Comparison of ENCODE assay signal across 8 cellular contexts in the genomic region with DNA sequence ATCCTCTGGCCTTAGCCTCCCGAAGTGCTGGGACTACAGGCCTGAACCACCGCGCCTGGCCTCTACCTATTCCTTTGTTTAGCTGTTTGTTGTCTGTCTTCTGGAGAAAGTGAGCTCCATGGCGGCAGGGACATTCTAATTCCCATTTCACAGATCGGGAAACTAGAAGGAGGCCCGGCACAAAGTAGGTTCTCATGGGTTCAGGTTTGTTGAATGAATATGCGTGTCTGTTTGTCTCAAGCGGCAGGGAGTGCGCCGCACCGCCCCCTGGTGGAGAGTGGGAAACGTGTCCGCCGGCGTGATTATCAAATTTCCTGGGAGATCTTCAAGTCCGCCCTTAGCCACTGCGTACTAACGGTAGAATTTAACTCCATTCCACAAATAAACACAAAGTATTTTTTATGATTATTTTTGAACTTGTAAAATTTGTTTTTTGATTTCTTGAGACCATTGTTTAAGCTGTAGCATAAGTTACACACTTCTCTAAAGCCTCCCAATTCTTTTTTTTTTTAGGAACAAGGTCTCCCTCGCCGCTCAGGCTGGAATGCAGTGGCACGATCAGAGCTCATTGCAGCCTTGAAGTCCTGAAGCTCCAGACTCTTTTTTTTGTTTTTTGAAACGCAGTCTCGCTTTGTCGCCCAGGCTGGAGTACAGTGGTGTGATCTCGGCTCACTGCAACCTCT. TPM values are rescaled to one million over a fixed set of nuclear protein-coding genes. Genes with fewer than 3 reads are reported as not detected.
DNase-seq lines count a peak whose midpoint lies in the region; ATAC-seq and TF ChIP-seq lines count a peak whose summit lies in the region.

No MANE protein-coding gene starts in this region.

- CTCF ChIA-PET in Calu3 (lab: Charles Lee) (interaction anchor here (0.9 to 5.4 kb wide), 3 partner anchors 9 to 628 kb away, joined by 7 to 251 read pairs (median 9); a partner anchor contains a TSS), T-cell (lab: Charles Lee) (interaction anchor here (0.6 to 5.4 kb wide), 18 partner anchors 9 to 237 kb away, joined by 3 to 179 read pairs (median 5); a partner anchor contains a TSS)

- no peaks in the 10 kb centered on the region for H3K27me3 ChIP-seq in KMS-11 (ENCODE audit: insufficient read depth, low read depth)
- no peaks in the 10 kb centered on the region for H3K27me3 ChIP-seq in left ventricle myocardium inferior (ENCODE audit: low read depth)
- no peaks in the 10 kb centered on the region for H3K27me3 ChIP-seq in sigmoid colon

- H3K9me3 Mint-ChIP-seq in Calu3 (ENCODE audit: low read depth, unreplicated experiment) (no peaks in the 10 kb centered on the region), T-cell (no peaks in the 10 kb centered on the region)
- H3K9me3 Mint-ChIP-seq in activated naive CD8-positive, alpha-beta T cell treated with anti-CD3 and anti-CD28 coated beads, Interleukin-2, amount 50 U/mL, for 24 hours, result no peaks in the 10 kb centered on the region

- H3K9me3 ChIP-seq in left ventricle myocardium inferior (replicated peaks) (no peaks in the 10 kb centered on the region), sigmoid colon (no peaks in the 10 kb centered on the region)

- TF ChIP-seq CTCF in Calu3 (IDR thresholded peaks at IDR 0.05; ENCODE audit: unreplicated experiment), result peak; percentile 95
- TF ChIP-seq CTCF in KMS-11 (conservative IDR thresholded peaks at IDR 0.05; ENCODE audit: low read depth, low read length), result peak; percentile 96
- TF ChIP-seq CTCF in left ventricle myocardium inferior (IDR thresholded peaks at IDR 0.05; ENCODE audit: borderline replicate concordance), result peak; percentile 96
- TF ChIP-seq CTCF in sigmoid colon (IDR thresholded peaks at IDR 0.05), result peak; percentile 63 to 92 (median 92)

- WGBS in sigmoid colon, 2 donors, result 32 to 36% methylated on average over 25 of the region's 25 CpGs

- H3K27ac Mint-ChIP-seq in Calu3 (ENCODE audit: unreplicated experiment) (peak overlapping the region; percentile 82), T-cell (peak overlapping the region in 1 of 2 donors; percentile 53)
- H3K27ac Mint-ChIP-seq in activated naive CD8-positive, alpha-beta T cell treated with anti-CD3 and anti-CD28 coated beads, Interleukin-2, amount 50 U/mL, for 24 hours, result no peak overlapping the region

- H3K27ac ChIP-seq in KMS-11 (no peak overlapping the region), left ventricle myocardium inferior (replicated peaks) (no peak overlapping the region), sigmoid colon (peak overlapping the region in 1 of 4 donors; percentile 32)

- H3K27me3 Mint-ChIP-seq in Calu3 (ENCODE audit: unreplicated experiment) (no peaks in the 10 kb centered on the region), T-cell (no peaks in the 10 kb centered on the region)
- H3K27me3 Mint-ChIP-seq in activated naive CD8-positive, alpha-beta T cell treated with anti-CD3 and anti-CD28 coated beads, Interleukin-2, amount 50 U/mL, for 24 hours, result no peaks in the 10 kb centered on the region

- no peak for TF ChIP-seq POLR2A in sigmoid colon (IDR thresholded peaks at IDR 0.05)

- no peak overlapping the region for H3K9ac ChIP-seq in KMS-11

- no peak overlapping the region for H3K4me3 ChIP-seq in KMS-11 (IDR thresholded peaks at IDR 0.05; ENCODE audit: insufficient read depth, low read depth, low read length)
- no peak overlapping the region for H3K4me3 ChIP-seq in left ventricle myocardium inferior
- no peak overlapping the region for H3K4me3 ChIP-seq in sigmoid colon

- no peak overlapping the region for H3K4me3 Mint-ChIP-seq in Calu3 (ENCODE audit: low read depth, unreplicated experiment)
- no peak overlapping the region for H3K4me3 Mint-ChIP-seq in T-cell
- peak overlapping the region; percentile 6 for H3K4me3 Mint-ChIP-seq in activated naive CD8-positive, alpha-beta T cell treated with anti-CD3 and anti-CD28 coated beads, Interleukin-2, amount 50 U/mL, for 24 hours

- no peak for ATAC-seq in T-cell (replicated peaks in 1 of 4)
- ATAC-seq in activated naive CD8-positive, alpha-beta T cell treated with anti-CD3 and anti-CD28 coated beads, Interleukin-2, amount 50 U/mL, for 24 hours, result no peak
- ATAC-seq in HG03432 (IDR thresholded peaks at IDR 0.05; ENCODE audit: unreplicated experiment), result no peak
- no peak for ATAC-seq in HG03108 (IDR thresholded peaks at IDR 0.05; ENCODE audit: unreplicated experiment)

- TF ChIP-seq EP300 in sigmoid colon (IDR thresholded peaks at IDR 0.05), result no peak

- H3K4me1 Mint-ChIP-seq in Calu3 (ENCODE audit: low read depth, unreplicated experiment) (peaks cover 10% of the 10 kb centered on the region), T-cell (peaks cover 0 to 25% (median 19%) of the 10 kb centered on the region in 3 donors)
- H3K4me1 Mint-ChIP-seq in activated naive CD8-positive, alpha-beta T cell treated with anti-CD3 and anti-CD28 coated beads, Interleukin-2, amount 50 U/mL, for 24 hours, result peaks cover 22% of the 10 kb centered on the region

- intact Hi-C loops in Calu3 (cut with micrococcal nuclease; ENCODE audit: unreplicated experiment) (loop anchor here (1.0 kb wide), 1 partner anchor 98 kb away; no protein-coding TSS in a partner anchor), left ventricle myocardium inferior (cut with micrococcal nuclease) (loop anchor here (5.0 kb wide), 2 partner anchors 35 to 95 kb away; no protein-coding TSS in a partner anchor), sigmoid colon (cut with DNase I) (loop anchor here (10.0 kb wide), 1 partner anchor 203 kb away; a partner anchor contains a TSS)

- no TSS peak for BruUV-seq in Calu3 (replicated peaks; lab: Mats Ljungman, UMichigan)

- H3K4me1 ChIP-seq in KMS-11 (ENCODE audit: low read depth, poor library complexity, severe bottlenecking), result peaks cover 18% of the 10 kb centered on the region
- H3K4me1 ChIP-seq in left ventricle myocardium inferior, result peaks cover 30% of the 10 kb centered on the region
- H3K4me1 ChIP-seq in sigmoid colon, result peaks cover 0 to 24% (median 19%) of the 10 kb centered on the region in 4 donors

- H3K36me3 Mint-ChIP-seq in Calu3 (ENCODE audit: insufficient read depth, unreplicated experiment) (peaks cover 3% of the 10 kb centered on the region), T-cell (no peaks in the 10 kb centered on the region)
- no peaks in the 10 kb centered on the region for H3K36me3 Mint-ChIP-seq in activated naive CD8-positive, alpha-beta T cell treated with anti-CD3 and anti-CD28 coated beads, Interleukin-2, amount 50 U/mL, for 24 hours (ENCODE audit: low read depth)

- DNase-seq in Calu3 (peak; percentile 89), T-cell (peak; percentile 48 to 81 (median 71)), left ventricle myocardium inferior (peak; percentile 84), sigmoid colon (peak; percentile 91)
- DNase-seq in activated naive CD8-positive, alpha-beta T cell treated with anti-CD3 and anti-CD28 coated beads, Interleukin-2, amount 50 U/mL, for 24 hours, result peak; percentile 85

- H4K20me1 ChIP-seq in KMS-11 (ENCODE audit: insufficient read depth), result no peaks in the 10 kb centered on the region

- H3K79me2 ChIP-seq in KMS-11 (ENCODE audit: insufficient read depth, low read depth), result no peaks in the 10 kb centered on the region

- POLR2A ChIA-PET in T-cell (lab: Charles Lee), result no interaction called here

- no peaks in the 10 kb centered on the region for H3K36me3 ChIP-seq in KMS-11 (ENCODE audit: insufficient read depth)
- no peaks in the 10 kb centered on the region for H3K36me3 ChIP-seq in left ventricle myocardium inferior
- H3K36me3 ChIP-seq in sigmoid colon, result no peaks in the 10 kb centered on the region

- H2AFZ ChIP-seq in KMS-11 (ENCODE audit: low read depth), result no peak overlapping the region

- H3K4me2 ChIP-seq in KMS-11, result no peak overlapping the region

RNA-seq across cellular contexts. Expression of a gene that starts 8.9 kb away (rescaled TPM):
- total RNA-seq in Calu3 (2022) (38.2 and 39.1 TPM in 2 replicates), T-cell (10 to 100 TPM; 40.4 to 57.2 (median 49.7) TPM), left ventricle myocardium inferior (21.6 TPM), sigmoid colon (10 to 100 TPM; 13.2 to 33.1 (median 20.9) TPM)
- 10 to 100 TPM; 16.2 to 42.8 (median 18.7) TPM for polyA plus RNA-seq in sigmoid colon

RNA-seq across cellular contexts. Expression of a gene that starts 16.4 kb away (rescaled TPM):
- total RNA-seq in Calu3 (2022) (8.6 and 9.8 TPM in 2 replicates), T-cell (10 to 100 TPM; 20.0 to 48.6 (median 39.2) TPM), left ventricle myocardium inferior (3.9 TPM), sigmoid colon (1 to 10 TPM; 2.5 to 5.4 (median 4.2) TPM)
- 10 to 100 TPM; 16.2 to 39.5 (median 19.7) TPM for polyA plus RNA-seq in sigmoid colon

RNA-seq across cellular contexts. Expression of a gene that starts 27.2 kb away (rescaled TPM):
- total RNA-seq in Calu3 (2022), result 12.9 and 13.9 TPM in 2 replicates
- total RNA-seq in T-cell, result 10 to 100 TPM; 11.3 to 19.2 (median 15.6) TPM
- total RNA-seq in left ventricle myocardium inferior, result 12.2 TPM
- 10 to 100 TPM in 3 of 4 donors, 1 to 10 TPM in 1; 8.6 to 16.3 (median 14.8) TPM for total RNA-seq in sigmoid colon
- 10 to 100 TPM in 1 of 3 donors, 1 to 10 TPM in 2; 3.0 to 10.7 (median 7.8) TPM for polyA plus RNA-seq in sigmoid colon
